Comparison of ENCODE assay signal across 8 cellular contexts in the genomic region with DNA sequence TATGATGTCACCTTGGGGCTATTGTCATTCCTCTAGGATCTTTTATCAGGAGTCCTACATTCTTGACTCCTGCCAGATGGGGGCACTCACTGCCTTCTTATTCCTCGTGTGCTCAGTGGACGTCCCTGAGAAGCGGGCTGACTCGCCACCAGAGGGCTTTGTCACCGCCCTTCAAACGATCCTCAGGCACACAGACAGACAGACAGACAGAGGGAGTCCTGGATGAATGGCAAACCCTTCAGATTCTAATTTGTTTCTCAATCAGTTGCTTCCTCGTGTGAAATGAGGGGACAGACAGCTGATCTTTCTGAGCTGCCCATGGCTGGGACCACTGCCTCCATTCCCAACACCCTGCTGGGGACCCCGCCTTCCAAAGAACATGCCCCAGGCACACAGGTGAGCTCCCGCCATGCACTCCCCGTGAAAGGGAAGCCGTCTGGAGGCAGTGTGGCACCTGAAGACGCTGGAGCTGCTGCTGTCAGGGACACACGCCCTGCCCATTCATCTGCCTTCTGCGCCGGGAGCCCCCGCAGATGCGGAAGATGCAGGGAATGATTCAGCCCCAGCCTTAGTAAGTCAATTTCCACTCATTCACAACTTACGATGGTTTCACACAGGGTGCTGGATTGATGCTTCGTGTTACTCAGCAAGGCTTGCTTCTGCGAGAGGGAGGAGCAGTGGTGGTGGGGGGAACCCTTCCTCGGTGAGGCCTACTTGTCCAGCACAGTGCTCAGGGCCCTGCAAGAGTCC. TPM values are rescaled to one million over a fixed set of nuclear protein-coding genes. Genes with fewer than 3 reads are reported as not detected.
DNase-seq lines count a peak whose midpoint lies in the region; ATAC-seq and TF ChIP-seq lines count a peak whose summit lies in the region.

No MANE protein-coding gene starts in this region.

- no TSS peak for BruUV-seq in OCI-LY7 (replicated peaks; lab: Mats Ljungman, UMichigan)

- ATAC-seq in GM19025 (IDR thresholded peaks at IDR 0.05; ENCODE audit: low read depth, unreplicated experiment): peak; percentile 57
- ATAC-seq in natural killer cell: peak; percentile 67 to 94 (median 78)

- H3K79me2 ChIP-seq in OCI-LY7 (ENCODE audit: insufficient read depth, low read depth, low read length): no peaks in the 10 kb centered on the region

- H3K4me1 Mint-ChIP-seq in natural killer cell: no peaks in the 10 kb centered on the region

- intact Hi-C loops in OCI-LY7 (cut with micrococcal nuclease; ENCODE audit: unreplicated experiment) (loop anchor here (1.0 to 10.0 kb wide), 2 partner anchors 218 to 476 kb away; partner anchors contain the start of gene RPL26L1), natural killer cell (cut with micrococcal nuclease) (loop anchor here (1.0 kb wide), 1 partner anchor 218 kb away; no protein-coding TSS in a partner anchor)

- no peak overlapping the region for H2AFZ ChIP-seq in OCI-LY7 (ENCODE audit: low read length)

- no peak overlapping the region for H3K27ac ChIP-seq in OCI-LY7 (ENCODE audit: low read depth, low read length, poor library complexity, severe bottlenecking)

- no peaks in the 10 kb centered on the region for H3K36me3 Mint-ChIP-seq in natural killer cell

- H3K4me1 ChIP-seq in OCI-LY7 (ENCODE audit: insufficient read depth, low read length, poor library complexity, severe bottlenecking): no peaks in the 10 kb centered on the region

- no peaks in the 10 kb centered on the region for H4K20me1 ChIP-seq in OCI-LY7 (ENCODE audit: insufficient read depth, low read length)

- no peaks in the 10 kb centered on the region for H3K36me3 ChIP-seq in OCI-LY7 (ENCODE audit: insufficient read depth, low read length)

- no peaks in the 10 kb centered on the region for H3K9me3 Mint-ChIP-seq in natural killer cell

- H3K9me2 ChIP-seq in OCI-LY7 (ENCODE audit: insufficient read depth, low read length): no peaks in the 10 kb centered on the region

- no peak overlapping the region for H3K4me3 Mint-ChIP-seq in natural killer cell

- DNase-seq in Ammon's horn (ENCODE audit: low spot score) (peak; percentile 95), OCI-LY7 (ENCODE audit: low spot score) (peak; percentile 75), fibroblast of mammary gland (ENCODE audit: low read depth) (peak; percentile 89), natural killer cell (peak; percentile 27), superior temporal gyrus (ENCODE audit: extremely low spot score) (peak; percentile 96)
- DNase-seq in Jurkat, Clone E6-1 (ENCODE audit: low read depth, low spot score): peak; percentile 84
- DNase-seq in activated T-cell treated with anti-CD3 and anti-CD28 coated beads, Interleukin-2, amount 50 U/mL, for 48 hours: peak; percentile 72 to 78

- peak; percentile 81 for TF ChIP-seq CTCF in OCI-LY7 (conservative IDR thresholded peaks at IDR 0.05; ENCODE audit: low read length)
- peak; percentile 83 for TF ChIP-seq CTCF in fibroblast of mammary gland (conservative IDR thresholded peaks at IDR 0.05; ENCODE audit: control insufficient read depth, insufficient read depth, low read depth, low read length)
- peak; percentile 27 for TF ChIP-seq CTCF in natural killer cell (IDR thresholded peaks at IDR 0.05)

- POLR2A ChIA-PET in OCI-LY7 (lab: Charles Lee): no interaction called here

- H3K4me3 ChIP-seq in Jurkat, Clone E6-1 (ENCODE audit: low read length): no peak overlapping the region
- H3K4me3 ChIP-seq in OCI-LY7 (ENCODE audit: low read depth, low read length, poor library complexity, severe bottlenecking) (no peak overlapping the region), fibroblast of mammary gland (ENCODE audit: control insufficient read depth, low read depth, low read length) (no peak overlapping the region)

- CTCF ChIA-PET in OCI-LY7 (lab: Charles Lee; ENCODE audit: unreplicated experiment): interaction anchor here (0.5 kb wide), 1 partner anchor 875 kb away, joined by 3 read pairs; no protein-coding TSS in a partner anchor

- no peaks in the 10 kb centered on the region for H3K9me3 ChIP-seq in OCI-LY7 (ENCODE audit: low read length)

- peaks cover 0 to 9% of the 10 kb centered on the region in 2 donors for H3K27me3 Mint-ChIP-seq in natural killer cell (ENCODE audit: low read depth in 2 of 2)

- H3K4me2 ChIP-seq in OCI-LY7 (ENCODE audit: low read length): no peak overlapping the region

- no peak overlapping the region for H3K27ac Mint-ChIP-seq in natural killer cell

RNA-seq across cellular contexts. Expression of gene SH3PXD2B, which starts 24.9 kb away (rescaled TPM):
- 8.0 TPM for polyA plus RNA-seq in Jurkat, Clone E6-1 (2012; ENCODE audit: insufficient read depth, insufficient read length)
- total RNA-seq in OCI-LY7 (2014; rRNA removed; shearing (Covaris generic)): not detected in 2 replicates
- total RNA-seq in OCI-LY7 (2022) (0.10 and 0.11 TPM in 2 replicates), natural killer cell (under 1 TPM in 2 of 3 donors, not detected in 1; 0.25 to 0.35 TPM)

Comparison
In these comparisons a context has a peak if more than half of its experiments do, and no peak if none do; other contexts are left out.
1. DNase-seq: peak in every context shown above with its lines; median percentile 96 in superior temporal gyrus; 95 in Ammon's horn; 89 in fibroblast of mammary gland; 84 in Jurkat, Clone E6-1; 75 in OCI-LY7; 75 in activated T-cell treated with anti-CD3 and anti-CD28 coated beads, Interleukin-2, amount 50 U/mL, for 48 hours; 27 in natural killer cell.
2. CTCF ChIP-seq: peak in every context shown above with its lines; median percentile 83 in fibroblast of mammary gland; 81 in OCI-LY7; 27 in natural killer cell.